ENCODE assay signal across 21 cellular contexts in genomic region chr6:154745243-154745642, GRCh38. TPM values are rescaled to one million over a fixed set of nuclear protein-coding genes. Genes with fewer than 3 reads are reported as not detected.
A peak's percentile ranks its signal among the peaks of the same experiment; 100 is the strongest.
DNase-seq lines count a peak whose midpoint lies in the region; ATAC-seq, FAIRE-seq and TF ChIP-seq lines count a peak whose summit lies in the region.
"Had no signal": no experiment of that assay in that cellular context is flagged by ENCODE, and none has a peak within 500 bp of the region (broad histone marks: within the 10 kb centered on the region; RNA-seq: fewer than 3 reads in every experiment).

No MANE protein-coding gene starts in this region.

- H3K4me1 ChIP-seq in HepG2 (ENCODE audit: insufficient read depth, low read length) (peaks cover 37% of the 10 kb centered on the region), right lobe of liver (peaks cover 0 to 16% (median 0%) of the 10 kb centered on the region in 4 donors)
- H3K4me1 ChIP-seq: SJCRH30 had no signal

- CTCF ChIA-PET in HepG2 (lab: Yijun Ruan, JAX; ENCODE audit: low intra/inter-chr PET ratio, low total read pairs): no interaction called here
- CTCF ChIA-PET in WTC11 (lab: Charles Lee): no interaction called here

- H3K9me3 ChIP-seq in HepG2 (ENCODE audit: low read length) (no peaks in the 10 kb centered on the region), right lobe of liver (no peaks in the 10 kb centered on the region)
- H3K9me3 ChIP-seq: MG63, Peyer's patch, SJCRH30 had no signal

- H3K27me3 Mint-ChIP-seq in WTC11 (ENCODE audit: low read depth): no peaks in the 10 kb centered on the region
- no peaks in the 10 kb centered on the region for H3K27me3 Mint-ChIP-seq in naive thymus-derived CD8-positive, alpha-beta T cell
- H3K27me3 Mint-ChIP-seq: IgD-negative memory B cell had no signal

- H4K20me1 ChIP-seq in HepG2 (ENCODE audit: insufficient read depth, low read length): peaks cover 98% of the 10 kb centered on the region

- in situ Hi-C loops in HepG2 (cut with HindIII; ENCODE audit: extremely low pct_ligation_motif_present, low pct_unique_long_range_greater_than_20kb): no loop called here

- no peak for ATAC-seq in HepG2
- ATAC-seq in right lobe of liver: no peak
- ATAC-seq in WTC11: no peak
- no peak for ATAC-seq in naive thymus-derived CD8-positive, alpha-beta T cell

- 88% methylated on average over 2 of the region's 2 CpGs for WGBS in HepG2 (ENCODE audit: low lambda C conversion rate)
- 100% methylated on average over 2 of the region's 2 CpGs for WGBS in right lobe of liver (ENCODE audit: insufficient coverage, low coverage, low lambda C conversion rate, missing lambda C conversion rate)

- H3K4me3 ChIP-seq in HepG2 (replicated peaks in 1 of 3; ENCODE audit: insufficient read depth in 1 of 3, low read depth in 2 of 3, low read length in 3 of 3): no peak overlapping the region
- no peak overlapping the region for H3K4me3 ChIP-seq in right lobe of liver
- H3K4me3 ChIP-seq: MG63, Peyer's patch, SJCRH30 had no signal

- H3K27ac ChIP-seq in HepG2 (ENCODE audit: extremely low read length, insufficient read depth, low read length) (no peak overlapping the region), right lobe of liver (no peak overlapping the region)
- H3K27ac ChIP-seq: Peyer's patch, SJCRH30 had no signal

- H3K36me3 Mint-ChIP-seq in WTC11: peaks cover 4% of the 10 kb centered on the region; the same call in 1 of the 2 replicates
- H3K36me3 Mint-ChIP-seq in naive thymus-derived CD8-positive, alpha-beta T cell: peaks cover 0 to 47% (median 17%) of the 10 kb centered on the region in 3 donors

- TF ChIP-seq CTCF in HepG2 (CRISPR knock-in tag; IDR thresholded peaks at IDR 0.05) (no peak), right lobe of liver (IDR thresholded peaks at IDR 0.05) (no peak), WTC11 (IDR thresholded peaks at IDR 0.05) (no peak)

- H3K9ac ChIP-seq in HepG2 (ENCODE audit: insufficient read depth, low read depth, low read length): no peak overlapping the region

- TF ChIP-seq POLR2A in HepG2 (IDR thresholded peaks at IDR 0.05; ENCODE audit: insufficient read depth in 1 of 2, low read depth in 2 of 2, low read length in 2 of 2) (no peak), right lobe of liver (IDR thresholded peaks at IDR 0.05) (no peak)

- no peak for DNase-seq in HepG2 (ENCODE audit: low spot score)
- no peak for DNase-seq in right lobe of liver
- DNase-seq in WTC11 (ENCODE audit: low spot score): no peak
- DNase-seq in naive thymus-derived CD8-positive, alpha-beta T cell: no peak
- no peak for DNase-seq in central memory CD4-positive, alpha-beta T cell
- DNase-seq in HK-2 (ENCODE audit: unreplicated experiment): no peak
- DNase-seq in midbrain (lab: John Stamatoyannopoulos, UW): no peak
- DNase-seq: DND-41, H7, Karpas-422, MG63, NCI-H1417, NCI-H1694 treated with DMSO at 0.1 percent for 48 hours, NCI-H446, NCI-H526, Peyer's patch, SJCRH30 had no signal

- 0 out of 2 replicates have a peak overlapping the region, but pooled peaks have one; percentile 8 for H3K27ac Mint-ChIP-seq in WTC11
- peak overlapping the region in 2 of 10 donors; percentile 6 to 44 for H3K27ac Mint-ChIP-seq in naive thymus-derived CD8-positive, alpha-beta T cell
- H3K27ac Mint-ChIP-seq: IgD-negative memory B cell had no signal

- peaks cover 49% of the 10 kb centered on the region for H3K4me1 Mint-ChIP-seq in WTC11
- peaks cover 20 to 98% (median 77%) of the 10 kb centered on the region in 4 donors for H3K4me1 Mint-ChIP-seq in naive thymus-derived CD8-positive, alpha-beta T cell

- no peak for TF ChIP-seq RAD21 in HepG2 (CRISPR knock-in tag; IDR thresholded peaks at IDR 0.05)

- TF ChIP-seq EP300 in HepG2 (IDR thresholded peaks at IDR 0.05; ENCODE audit: low read depth in 2 of 2, low read length in 2 of 2) (no peak), HepG2 (CRISPR knock-in tag; IDR thresholded peaks at IDR 0.05; ENCODE audit: borderline replicate concordance) (no peak)

- intact Hi-C loops in HepG2 (cut with micrococcal nuclease; ENCODE audit: unreplicated experiment): no loop called here
- intact Hi-C loops in right lobe of liver (cut with DNase I): no loop called here

- BruUV-seq in HepG2 (replicated peaks; lab: Mats Ljungman, UMichigan): no TSS peak

- peaks cover 98% of the 10 kb centered on the region for H3K79me2 ChIP-seq in HepG2 (ENCODE audit: insufficient read depth, low read length)

- H3K4me3 Mint-ChIP-seq in WTC11: no peak overlapping the region
- peak overlapping the region in 7 of 10 donors; percentile 3 to 40 (median 20) for H3K4me3 Mint-ChIP-seq in naive thymus-derived CD8-positive, alpha-beta T cell
- H3K4me3 Mint-ChIP-seq: CD14-positive monocyte had no signal

- POLR2A ChIA-PET in HepG2 (lab: Yijun Ruan, JAX) (no interaction called here), WTC11 (lab: Charles Lee) (no interaction called here)
- POLR2A ChIA-PET in naive thymus-derived CD8-positive, alpha-beta T cell (lab: Charles Lee): no interaction called here

- H3K4me2 ChIP-seq in HepG2 (ENCODE audit: low read depth, low read length): no peak overlapping the region

- H3K9me3 Mint-ChIP-seq in WTC11: no peaks in the 10 kb centered on the region
- no peaks in the 10 kb centered on the region for H3K9me3 Mint-ChIP-seq in naive thymus-derived CD8-positive, alpha-beta T cell
- H3K9me3 Mint-ChIP-seq: IgD-negative memory B cell had no signal

- H3K27me3 ChIP-seq in HepG2 (ENCODE audit: control insufficient read depth in 1 of 2, insufficient read depth in 2 of 2, low read length in 2 of 2) (no peaks in the 10 kb centered on the region), right lobe of liver (no peaks in the 10 kb centered on the region)
- H3K27me3 ChIP-seq: MG63, Peyer's patch, SJCRH30 had no signal

- no peak overlapping the region for H2AFZ ChIP-seq in HepG2 (ENCODE audit: low read length)

- FAIRE-seq in HepG2 (lab: Jason Lieb, UNC): no peak
- FAIRE-seq: A204.1, GM12891 had no signal

- peaks cover 2 to 20% of the 10 kb centered on the region in 2 experiments; a peak in 4 of 5 replicates for H3K36me3 ChIP-seq in HepG2 (replicated peaks in 1 of 2; ENCODE audit: control insufficient read depth in 1 of 2, insufficient read depth in 2 of 2, low read length in 2 of 2)
- H3K36me3 ChIP-seq in right lobe of liver: no peaks in the 10 kb centered on the region

TF ChIP-seq in HepG2, 621 proteins besides CTCF, POLR2A, EP300 and RAD21:
- TF ChIP-seq ZNF121 (CRISPR knock-in tag; IDR thresholded peaks at IDR 0.05): peak; percentile 20; the same call in 1 of the 2 replicates
- no peak for TF ChIP-seq IKZF4 (CRISPR knock-in tag; IDR thresholded peaks at IDR 0.05; ENCODE audit: borderline replicate concordance, low read depth, not compliant biosample characterization)

TF ChIP-seq in WTC11, 78 proteins besides CTCF, POLR2A, EP300 and RAD21:
- TF ChIP-seq RELA (CRISPR knock-in tag; IDR thresholded peaks at IDR 0.05; ENCODE audit: borderline replicate concordance) (no peak), ZNF121 (CRISPR knock-in tag; IDR thresholded peaks at IDR 0.05) (peak; percentile 50; the same call in 1 of the 2 replicates)
TF ChIP-seq in WTC11: peak in this region for 1.

RNA-seq across cellular contexts. Expression of gene SCAF8, which starts 12.0 kb away (rescaled TPM):
- total RNA-seq in HepG2 (2016; rRNA removed; fragmentation: Illumina TruSeq; extraction: Trizol) (40.8 and 47.3 TPM in 2 replicates), right lobe of liver (10 to 100 TPM; 12.7 to 17.2 (median 14.3) TPM), WTC11 (2021) (40.7 to 46.8 TPM (median 46.3 TPM) in 3 replicates)
- total RNA-seq in HepG2 (2016; cell fraction: cytosol; rRNA removed; fragmentation: Illumina TruSeq; extraction: Trizol; ENCODE audit: low read depth): 26.0 and 29.0 TPM in 2 replicates
- 40.5 and 41.2 TPM in 2 replicates for total RNA-seq in HepG2 (2016; cell fraction: insoluble cytoplasmic fraction; rRNA removed; fragmentation: Illumina TruSeq; extraction: Trizol)
- 28.7 and 35.1 TPM in 2 replicates for total RNA-seq in HepG2 (2016; cell fraction: membrane; rRNA removed; fragmentation: Illumina TruSeq; extraction: Trizol)
- 50.1 and 57.5 TPM in 2 replicates for total RNA-seq in HepG2 (2016; cell fraction: nucleus; rRNA removed; fragmentation: Illumina TruSeq; extraction: Trizol)
- polyA plus RNA-seq in HepG2 (2011; rRNA removed): 15.3 and 15.9 TPM in 2 replicates
- 8.6 and 12.5 TPM in 2 replicates for polyA plus RNA-seq in HepG2 (2011; cell fraction: cytosol; rRNA removed)
- polyA plus RNA-seq in HepG2 (2011; cell fraction: nucleus; rRNA removed): 18.2 and 21.0 TPM in 2 replicates
- polyA plus RNA-seq in HepG2 (2012): 18.5 and 22.9 TPM in 2 replicates
- polyA plus RNA-seq in HepG2 (2016; cell fraction: cytosol; fragmentation: Illumina TruSeq; extraction: Trizol; ENCODE audit: low read depth): 1.1 and 1.3 TPM in 2 replicates
- 29.6 and 35.5 TPM in 2 replicates for polyA plus RNA-seq in HepG2 (2016; cell fraction: insoluble cytoplasmic fraction; fragmentation: Illumina TruSeq; extraction: Trizol; ENCODE audit: low read depth)
- polyA plus RNA-seq in HepG2 (2016; cell fraction: membrane; fragmentation: Illumina TruSeq; extraction: Trizol; ENCODE audit: low read depth): 4.5 and 5.1 TPM in 2 replicates
- 46.1 and 46.5 TPM in 2 replicates for polyA plus RNA-seq in HepG2 (2016; cell fraction: nucleus; fragmentation: Illumina TruSeq; extraction: Trizol; ENCODE audit: insufficient read depth, low read depth)
- polyA minus RNA-seq in HepG2 (2011; rRNA and poly(A)+ RNA removed; ENCODE audit: low replicate concordance): 13.0 and 26.4 TPM in 2 replicates
- polyA minus RNA-seq in HepG2 (2011; cell fraction: cytosol; rRNA and poly(A)+ RNA removed): 29.2 and 29.5 TPM in 2 replicates
- polyA minus RNA-seq in HepG2 (2011; cell fraction: nucleus; rRNA and poly(A)+ RNA removed): 91.9 and 92.7 TPM in 2 replicates
- total RNA-seq in naive thymus-derived CD8-positive, alpha-beta T cell: 10 to 100 TPM; 65.2 to 67.1 TPM
- 10 to 100 TPM; 11.0 to 17.4 (median 13.4) TPM for polyA plus RNA-seq in naive thymus-derived CD8-positive, alpha-beta T cell

Comparison
In these comparisons a context has a peak if more than half of its experiments do, and no peak if none do; other contexts are left out.
1. Of the 50 proteins assayed by ChIP-seq in both HepG2 and WTC11: peak only in HepG2: none; only in WTC11: none; in both: ZNF121; in neither: 49.